In genomic region chr2:24972315-24972958, GRCh38 we compare ENCODE assay signal across 8 cellular contexts. TPM values are rescaled to one million over a fixed set of nuclear protein-coding genes. Genes with fewer than 3 reads are reported as not detected.
DNase-seq lines count a peak whose midpoint lies in the region; ATAC-seq and TF ChIP-seq lines count a peak whose summit lies in the region.

No MANE protein-coding gene starts in this region.

- H3K4me3 ChIP-seq in BLaER1: peak overlapping the region; percentile 84
- H3K4me3 ChIP-seq in HL-60 (replicated peaks; ENCODE audit: insufficient read depth, low read length): peak overlapping the region; percentile 83
- H3K4me3 ChIP-seq in right atrium auricular region: peak overlapping the region; percentile 68 to 72
- peak overlapping the region; percentile 98 for H3K4me3 ChIP-seq in rectal smooth muscle tissue (ENCODE audit: low read length)

- CTCF ChIA-PET in RWPE1 (lab: Yijun Ruan, JAX): interaction anchor here (1.6 kb wide), 1 partner anchor 157 kb away, joined by 9 read pairs; no protein-coding TSS in a partner anchor

- H3K36me3 Mint-ChIP-seq in activated naive CD8-positive, alpha-beta T cell treated with anti-CD3 and anti-CD28 coated beads, Interleukin-2, amount 50 U/mL, for 24 hours (ENCODE audit: low read depth): peaks cover 1% of the 10 kb centered on the region

- peaks cover 27% of the 10 kb centered on the region for H3K4me1 Mint-ChIP-seq in activated naive CD8-positive, alpha-beta T cell treated with anti-CD3 and anti-CD28 coated beads, Interleukin-2, amount 50 U/mL, for 24 hours

- H3K27me3 ChIP-seq in BLaER1: no peaks in the 10 kb centered on the region
- no peaks in the 10 kb centered on the region for H3K27me3 ChIP-seq in HL-60 (ENCODE audit: insufficient read depth, poor library complexity, severe bottlenecking)
- H3K27me3 ChIP-seq in right atrium auricular region: no peaks in the 10 kb centered on the region
- no peaks in the 10 kb centered on the region for H3K27me3 ChIP-seq in rectal smooth muscle tissue (ENCODE audit: control insufficient read depth, insufficient read depth, low read length)

- H3K4me3 Mint-ChIP-seq in activated naive CD8-positive, alpha-beta T cell treated with anti-CD3 and anti-CD28 coated beads, Interleukin-2, amount 50 U/mL, for 24 hours: peak overlapping the region; percentile 92

- H3K36me3 ChIP-seq in BLaER1 (peaks cover under 1% of the 10 kb centered on the region), right atrium auricular region (no peaks in the 10 kb centered on the region), rectal smooth muscle tissue (ENCODE audit: control insufficient read depth, insufficient read depth, low read length) (peaks cover 3% of the 10 kb centered on the region)

- H3K27ac ChIP-seq in BLaER1 (peak overlapping the region; percentile 93), HL-60 (replicated peaks) (peak overlapping the region; percentile 95), RWPE1 (peak overlapping the region; percentile 94), right atrium auricular region (peak overlapping the region; percentile 97 to 98), rectal smooth muscle tissue (ENCODE audit: low read depth, low read length) (peak overlapping the region; percentile 100)

- DNase-seq in HL-60 (ENCODE audit: low read depth in 1 of 2, low spot score in 1 of 2) (peak; percentile 14 to 38), RWPE1 (ENCODE audit: low spot score) (peak; percentile 21), right atrium auricular region (ENCODE audit: low spot score) (no peak)
- DNase-seq in activated naive CD8-positive, alpha-beta T cell treated with anti-CD3 and anti-CD28 coated beads, Interleukin-2, amount 50 U/mL, for 24 hours: peak; percentile 41

- no peak for ATAC-seq in activated naive CD8-positive, alpha-beta T cell treated with anti-CD3 and anti-CD28 coated beads, Interleukin-2, amount 50 U/mL, for 24 hours
- no peak for ATAC-seq in HG03571 (IDR thresholded peaks at IDR 0.05; ENCODE audit: unreplicated experiment)
- no peak for ATAC-seq in GM18519 (IDR thresholded peaks at IDR 0.05; ENCODE audit: low FRiP score, unreplicated experiment)

- H3K27ac Mint-ChIP-seq in activated naive CD8-positive, alpha-beta T cell treated with anti-CD3 and anti-CD28 coated beads, Interleukin-2, amount 50 U/mL, for 24 hours: peak overlapping the region; percentile 99

- no peaks in the 10 kb centered on the region for H4K20me1 ChIP-seq in BLaER1

- H3K9ac ChIP-seq in BLaER1 (peak overlapping the region; percentile 93), rectal smooth muscle tissue (ENCODE audit: low read length) (peak overlapping the region; percentile 99)

- no peak for TF ChIP-seq CTCF in HL-60 (IDR thresholded peaks at IDR 0.05; ENCODE audit: insufficient read depth, low read length)
- TF ChIP-seq CTCF in RWPE1 (conservative IDR thresholded peaks at IDR 0.05; ENCODE audit: low read depth): no peak
- no peak for TF ChIP-seq CTCF in right atrium auricular region (IDR thresholded peaks at IDR 0.05)

- H3K4me1 ChIP-seq in BLaER1 (peaks cover 22% of the 10 kb centered on the region), right atrium auricular region (peaks cover 0 to 10% of the 10 kb centered on the region in 2 donors), rectal smooth muscle tissue (ENCODE audit: control insufficient read depth, insufficient read depth, low read length) (peaks cover 7% of the 10 kb centered on the region)

- H3K9me3 ChIP-seq in BLaER1 (no peaks in the 10 kb centered on the region), right atrium auricular region (no peaks in the 10 kb centered on the region)

- POLR2A ChIA-PET in RWPE1 (lab: Yijun Ruan, JAX; ENCODE audit: low non-redundant PET): no interaction called here

- H3K9me3 Mint-ChIP-seq in activated naive CD8-positive, alpha-beta T cell treated with anti-CD3 and anti-CD28 coated beads, Interleukin-2, amount 50 U/mL, for 24 hours: no peaks in the 10 kb centered on the region

- H3K4me2 ChIP-seq in BLaER1: peak overlapping the region; percentile 92

- H3K27me3 Mint-ChIP-seq in activated naive CD8-positive, alpha-beta T cell treated with anti-CD3 and anti-CD28 coated beads, Interleukin-2, amount 50 U/mL, for 24 hours: no peaks in the 10 kb centered on the region

RNA-seq across cellular contexts. Expression of gene DNAJC27, which starts 0.7 kb away (rescaled TPM):
- total RNA-seq in right atrium auricular region: 1 to 10 TPM; 7.3 to 7.5 TPM

RNA-seq across cellular contexts. Expression of gene ADCY3, which starts 52.4 kb away (rescaled TPM):
- total RNA-seq in right atrium auricular region: 10 to 100 TPM; 14.1 to 28.4 TPM
